ENCODE assay signal across 1 cellular context in genomic region chr10:1498746-1499343, GRCh38.
TF ChIP-seq lines count a peak whose summit lies in the region.

No MANE protein-coding gene starts in this region.

TF ChIP-seq in A549, 52 proteins besides CTCF, POLR2A, EP300 and RAD21 (continued from another document):
- TF ChIP-seq MYC (IDR thresholded peaks at IDR 0.05; ENCODE audit: borderline replicate concordance, low read length) (no peak), SMC3 (IDR thresholded peaks at IDR 0.05) (no peak)
